23 cellular contexts compared by ENCODE assay signal in the genomic region with DNA sequence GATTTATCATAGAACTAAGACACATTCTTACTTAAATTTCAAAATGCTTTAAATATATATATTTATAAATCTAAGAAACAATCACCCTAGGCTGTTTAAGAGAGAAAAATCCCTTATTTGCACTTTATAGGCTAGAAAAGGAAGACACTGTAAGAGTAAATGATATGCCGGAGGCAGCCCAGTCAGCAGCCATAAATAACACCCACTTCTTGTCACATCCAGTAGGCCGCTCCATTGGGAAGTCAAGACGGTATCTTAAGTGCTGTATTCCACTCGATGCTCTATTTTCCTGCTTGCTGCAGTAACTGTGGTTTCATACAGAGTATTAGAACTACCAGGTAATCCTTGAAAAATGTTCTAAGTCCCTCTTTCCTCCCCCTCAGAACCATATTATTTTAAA.
"Had no signal": no experiment of that assay in that cellular context is flagged by ENCODE, and none has a peak within 500 bp of the region (broad histone marks: within the 10 kb centered on the region; RNA-seq: fewer than 3 reads in every experiment).

No MANE protein-coding gene starts in this region.

- ATAC-seq: activated CD8-positive, alpha-beta T cell treated with anti-CD3 and anti-CD28 coated beads for 36 hours; activated T-cell treated with anti-CD3 and anti-CD28 coated beads, Interleukin-2, amount 50 U/mL, for 72 hours; activated T-helper 17 cell treated with anti-CD3 and anti-CD28 coated beads, Interleukin-2, amount 50 U/mL, for 72 hours; Panc1 had no signal

- DNase-seq: activated CD4-positive, alpha-beta T cell treated with anti-CD3 and anti-CD28 coated beads, Interleukin-2, amount 10 ng/mL, durations not matched to agents 24 days and 14 days; activated CD4-positive, alpha-beta T cell treated with anti-CD3 and anti-CD28 coated beads, Interleukin-2, amount 50 U/mL, for 4 hours; activated CD8-positive, alpha-beta T cell treated with anti-CD3 and anti-CD28 coated beads for 36 hours; activated effector memory CD4-positive, alpha-beta T cell treated with anti-CD3 and anti-CD28 coated beads, Interleukin-2, amount 50 U/mL, for 16 hours; activated naive CD4-positive, alpha-beta T cell; activated naive CD4-positive, alpha-beta T cell treated with anti-CD3 and anti-CD28 coated beads, Interleukin-2, amount 50 U/mL, for 16 hours; activated naive CD8-positive, alpha-beta T cell treated with anti-CD3 and anti-CD28 coated beads for 36 hours; activated T-cell treated with anti-CD3 and anti-CD28 coated beads, Interleukin-2, amount 50 U/mL, for 1 hour; activated T-cell treated with anti-CD3 and anti-CD28 coated beads, Interleukin-2, amount 50 U/mL, for 72 hours; amniotic stem cell; aorta; brain microvascular endothelial cell; NCI-H1092 treated with DMSO at 0.1 percent for 48 hours; NCI-H1436 treated with DMSO at 0.1 percent for 48 hours; NCI-H1694 treated with DMSO at 0.1 percent for 48 hours; NCI-H2081; NCI-H446; NCI-H524 treated with DMSO at 0.1 percent for 48 hours; SHP77; SJCRH30; SK-N-SH had no signal
